In the genomic region with DNA sequence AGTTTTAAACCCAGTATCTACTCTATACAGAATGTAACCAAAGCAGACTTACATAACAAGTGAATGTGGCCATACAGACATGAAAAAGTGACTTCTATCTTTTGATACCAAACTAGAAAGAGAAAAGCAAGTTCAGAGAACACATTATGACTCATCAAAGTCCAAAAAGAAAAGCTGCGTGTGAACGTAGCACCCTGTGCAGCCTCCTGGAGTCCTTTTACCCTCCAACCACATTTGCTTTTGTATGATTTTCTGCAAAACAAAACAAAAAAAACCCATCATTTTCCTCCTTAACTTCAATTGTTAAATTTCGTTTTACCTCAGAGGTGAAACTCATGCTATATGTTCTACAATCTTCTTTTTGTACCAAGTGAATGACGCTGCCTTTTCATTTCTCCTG, we compare ENCODE assay signal across 14 cellular contexts. TPM values are rescaled to one million over a fixed set of nuclear protein-coding genes. Genes with fewer than 3 reads are reported as not detected.
DNase-seq lines count a peak whose midpoint lies in the region; ATAC-seq and TF ChIP-seq lines count a peak whose summit lies in the region.
"Had no signal": no experiment of that assay in that cellular context is flagged by ENCODE, and none has a peak within 500 bp of the region (broad histone marks: within the 10 kb centered on the region; RNA-seq: fewer than 3 reads in every experiment).

No MANE protein-coding gene starts in this region.

- ATAC-seq in activated T-cell treated with anti-CD3 and anti-CD28 coated beads, Interleukin-2, amount 50 U/mL, for 72 hours (replicated peaks in 1 of 2), result peak in 1 of 2 donors; percentile 12
- ATAC-seq in activated T-cell treated with anti-CD3 and anti-CD28 coated beads, Interleukin-2, amount 50 U/mL, for 4 hours, result no peak
- ATAC-seq in GM19455 (IDR thresholded peaks at IDR 0.05; ENCODE audit: unreplicated experiment), result peak; percentile 13
- ATAC-seq in HG03354 (IDR thresholded peaks at IDR 0.05; ENCODE audit: poor library complexity, severe bottlenecking, unreplicated experiment), result peak; percentile 11
- no peak for ATAC-seq in HG02840 (IDR thresholded peaks at IDR 0.05; ENCODE audit: low FRiP score, unreplicated experiment)
- ATAC-seq: HCT116 had no signal

- H3K4me1 Mint-ChIP-seq in activated T-cell treated with anti-CD3 and anti-CD28 coated beads, Interleukin-2, amount 50 U/mL, for 72 hours (ENCODE audit: low read depth), result peaks cover 33% of the 10 kb centered on the region
- H3K4me1 Mint-ChIP-seq in activated T-cell treated with anti-CD3 and anti-CD28 coated beads, Interleukin-2, amount 50 U/mL, for 4 hours (ENCODE audit: low read depth), result peaks cover 24% of the 10 kb centered on the region
- peaks cover 34% of the 10 kb centered on the region for H3K4me1 Mint-ChIP-seq in activated naive CD4-positive, alpha-beta T cell treated with anti-CD3 and anti-CD28 coated beads, Interleukin-2, amount 50 U/mL, for 24 hours
- no peaks in the 10 kb centered on the region for H3K4me1 Mint-ChIP-seq in Calu3 (ENCODE audit: low read depth, unreplicated experiment)

- H3K27ac Mint-ChIP-seq in activated T-cell treated with anti-CD3 and anti-CD28 coated beads, Interleukin-2, amount 50 U/mL, for 72 hours, result peak overlapping the region; percentile 65
- H3K27ac Mint-ChIP-seq in activated naive CD4-positive, alpha-beta T cell treated with anti-CD3 and anti-CD28 coated beads, Interleukin-2, amount 50 U/mL, for 24 hours, result peak overlapping the region; percentile 74
- H3K27ac Mint-ChIP-seq in Calu3 (ENCODE audit: unreplicated experiment), result no peak overlapping the region

- BruUV-seq in Calu3 (replicated peaks; lab: Mats Ljungman, UMichigan), result no TSS peak

- H3K36me3 Mint-ChIP-seq in activated T-cell treated with anti-CD3 and anti-CD28 coated beads, Interleukin-2, amount 50 U/mL, for 72 hours (ENCODE audit: insufficient read depth in 2 of 2), result peaks cover 3 to 5% of the 10 kb centered on the region in 2 donors
- H3K36me3 Mint-ChIP-seq in activated T-cell treated with anti-CD3 and anti-CD28 coated beads, Interleukin-2, amount 50 U/mL, for 4 hours (ENCODE audit: insufficient read depth), result no peaks in the 10 kb centered on the region
- H3K36me3 Mint-ChIP-seq in activated naive CD4-positive, alpha-beta T cell treated with anti-CD3 and anti-CD28 coated beads, Interleukin-2, amount 50 U/mL, for 24 hours, result peaks cover 1% of the 10 kb centered on the region
- H3K36me3 Mint-ChIP-seq in Calu3 (ENCODE audit: insufficient read depth, unreplicated experiment), result peaks cover 30% of the 10 kb centered on the region

- H3K9me3 Mint-ChIP-seq in activated T-cell treated with anti-CD3 and anti-CD28 coated beads, Interleukin-2, amount 50 U/mL, for 72 hours, result no peaks in the 10 kb centered on the region
- no peaks in the 10 kb centered on the region for H3K9me3 Mint-ChIP-seq in activated T-cell treated with anti-CD3 and anti-CD28 coated beads, Interleukin-2, amount 50 U/mL, for 4 hours
- H3K9me3 Mint-ChIP-seq in activated naive CD4-positive, alpha-beta T cell treated with anti-CD3 and anti-CD28 coated beads, Interleukin-2, amount 50 U/mL, for 24 hours, result no peaks in the 10 kb centered on the region
- H3K9me3 Mint-ChIP-seq in Calu3 (ENCODE audit: low read depth, unreplicated experiment), result no peaks in the 10 kb centered on the region
- H3K9me3 Mint-ChIP-seq: central memory CD8-positive, alpha-beta T cell had no signal

- CTCF ChIA-PET in Calu3 (lab: Charles Lee), result no interaction called here

- DNase-seq in activated T-cell treated with anti-CD3 and anti-CD28 coated beads, Interleukin-2, amount 50 U/mL, for 72 hours, result peak in 1 of 2 donors; percentile 49
- no peak for DNase-seq in activated T-cell treated with anti-CD3 and anti-CD28 coated beads, Interleukin-2, amount 50 U/mL, for 4 hours
- DNase-seq in SHP77 treated with DMSO at 0.1 percent for 48 hours (lab: John Stamatoyannopoulos, UW) (no peak), Calu3 (no peak)
- DNase-seq: DMS 273 treated with DMSO at 0.1 percent for 48 hours, hippocampal formation, NCI-H1105, SHP77 had no signal

- H3K4me3 Mint-ChIP-seq in activated T-cell treated with anti-CD3 and anti-CD28 coated beads, Interleukin-2, amount 50 U/mL, for 72 hours, result peak overlapping the region; percentile 57 to 73
- H3K4me3 Mint-ChIP-seq in activated T-cell treated with anti-CD3 and anti-CD28 coated beads, Interleukin-2, amount 50 U/mL, for 4 hours, result no peak overlapping the region
- peak overlapping the region; percentile 51 for H3K4me3 Mint-ChIP-seq in activated naive CD4-positive, alpha-beta T cell treated with anti-CD3 and anti-CD28 coated beads, Interleukin-2, amount 50 U/mL, for 24 hours
- H3K4me3 Mint-ChIP-seq in Calu3 (ENCODE audit: low read depth, unreplicated experiment), result no peak overlapping the region
- H3K4me3 Mint-ChIP-seq: central memory CD8-positive, alpha-beta T cell had no signal

- intact Hi-C loops in Calu3 (cut with micrococcal nuclease; ENCODE audit: unreplicated experiment), result no loop called here

- TF ChIP-seq CTCF in Calu3 (IDR thresholded peaks at IDR 0.05; ENCODE audit: unreplicated experiment), result no peak

- peaks cover 12% of the 10 kb centered on the region for H3K27me3 Mint-ChIP-seq in activated T-cell treated with anti-CD3 and anti-CD28 coated beads, Interleukin-2, amount 50 U/mL, for 72 hours (ENCODE audit: low read depth)
- no peaks in the 10 kb centered on the region for H3K27me3 Mint-ChIP-seq in activated T-cell treated with anti-CD3 and anti-CD28 coated beads, Interleukin-2, amount 50 U/mL, for 4 hours (ENCODE audit: low read depth)
- peaks cover 1% of the 10 kb centered on the region for H3K27me3 Mint-ChIP-seq in activated naive CD4-positive, alpha-beta T cell treated with anti-CD3 and anti-CD28 coated beads, Interleukin-2, amount 50 U/mL, for 24 hours
- peaks cover 15% of the 10 kb centered on the region for H3K27me3 Mint-ChIP-seq in Calu3 (ENCODE audit: unreplicated experiment)
- H3K27me3 Mint-ChIP-seq: central memory CD8-positive, alpha-beta T cell had no signal

RNA-seq across cellular contexts. Expression of a gene that starts 2.8 kb away (rescaled TPM):
- total RNA-seq in activated T-cell treated with anti-CD3 and anti-CD28 coated beads, Interleukin-2, amount 50 U/mL, for 72 hours, result 100 to 1,000 TPM; 117 to 120 TPM
- total RNA-seq in activated T-cell treated with anti-CD3 and anti-CD28 coated beads, Interleukin-2, amount 50 U/mL, for 4 hours, result 100 to 1,000 TPM in 1 of 3 donors, 10 to 100 TPM in 2; 65.4 to 120 (median 93.5) TPM
- total RNA-seq in Calu3 (2022), result 39.3 and 47.4 TPM in 2 replicates

Comparison
In these comparisons a context has a peak if more than half of its experiments do, and no peak if none do; other contexts are left out.
1. H3K4me3 Mint-ChIP-seq: peak in activated T-cell treated with anti-CD3 and anti-CD28 coated beads, Interleukin-2, amount 50 U/mL, for 72 hours (2 of 2) and activated naive CD4-positive, alpha-beta T cell treated with anti-CD3 and anti-CD28 coated beads, Interleukin-2, amount 50 U/mL, for 24 hours (single experiment); none in activated T-cell treated with anti-CD3 and anti-CD28 coated beads, Interleukin-2, amount 50 U/mL, for 4 hours (single experiment) and Calu3 (single experiment).
2. ATAC-seq: peak in GM19455 (single experiment) and HG03354 (single experiment); none in activated T-cell treated with anti-CD3 and anti-CD28 coated beads, Interleukin-2, amount 50 U/mL, for 4 hours (0 of 2) and HG02840 (single experiment).